Comparison of ENCODE assay signal across 1 cellular context in the genomic region with DNA sequence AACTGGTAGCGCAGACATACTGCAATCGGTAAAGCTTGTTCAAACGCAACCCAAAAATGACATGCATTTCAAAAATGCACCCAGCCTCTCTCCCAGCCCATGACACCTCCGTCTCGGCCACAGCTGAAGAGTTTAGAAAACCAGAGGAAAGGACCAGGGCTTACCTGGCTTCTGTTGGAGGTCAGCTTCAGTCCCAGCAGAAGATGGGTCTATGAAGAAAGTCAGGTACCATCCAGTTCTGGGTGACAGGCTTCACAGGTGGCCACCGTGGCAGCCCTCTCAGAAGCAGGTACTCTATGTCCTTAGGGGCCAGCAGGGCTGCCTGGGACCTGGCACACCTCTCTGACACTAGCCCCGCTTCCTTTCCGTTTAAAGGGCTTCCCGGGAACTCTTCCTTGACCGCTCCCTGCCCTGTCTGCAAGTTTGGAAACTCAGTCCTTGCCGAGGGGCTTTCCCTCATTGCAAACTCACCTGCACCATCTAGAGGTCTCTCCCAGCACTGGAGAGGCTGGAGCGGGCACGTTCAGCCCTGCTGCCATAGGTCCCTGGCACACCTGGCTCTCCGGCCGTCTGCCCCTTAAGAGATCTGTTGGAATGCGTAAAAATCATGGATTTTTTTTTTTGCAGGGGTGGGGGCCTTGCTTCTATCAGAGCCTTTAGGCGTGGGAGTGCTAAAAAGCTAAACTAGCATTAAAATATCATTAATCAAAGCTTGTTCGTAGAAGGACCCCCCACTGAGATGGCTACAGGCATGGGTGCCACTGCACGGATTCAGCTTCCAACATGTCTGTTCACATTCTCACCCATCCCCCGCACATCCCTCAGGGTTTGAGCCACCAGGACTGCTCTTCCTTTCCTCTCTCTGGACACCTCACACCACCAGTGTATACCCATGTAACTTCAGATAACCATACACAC.
TF ChIP-seq lines count a peak whose summit lies in the region.

A gene (minus strand): TSS at position 425 of the 918 bp plus-strand sequence. CDS start 58,206 bp downstream, outside the sequence.

TF ChIP-seq in endothelial cell of umbilical vein, 7 proteins besides CTCF, POLR2A, EP300 and RAD21 (continued from another document):
- TF ChIP-seq, protein P1, sequence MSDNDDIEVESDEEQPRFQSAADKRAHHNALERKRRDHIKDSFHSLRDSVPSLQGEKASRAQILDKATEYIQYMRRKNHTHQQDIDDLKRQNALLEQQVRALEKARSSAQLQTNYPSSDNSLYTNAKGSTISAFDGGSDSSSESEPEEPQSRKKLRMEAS (IDR thresholded peaks at IDR 0.05; ENCODE audit: insufficient read depth, insufficient read length): no peak
TF ChIP-seq in endothelial cell of umbilical vein: peak in this region for 1.
